Comparison of ENCODE assay signal across 1 cellular context in the genomic region with DNA sequence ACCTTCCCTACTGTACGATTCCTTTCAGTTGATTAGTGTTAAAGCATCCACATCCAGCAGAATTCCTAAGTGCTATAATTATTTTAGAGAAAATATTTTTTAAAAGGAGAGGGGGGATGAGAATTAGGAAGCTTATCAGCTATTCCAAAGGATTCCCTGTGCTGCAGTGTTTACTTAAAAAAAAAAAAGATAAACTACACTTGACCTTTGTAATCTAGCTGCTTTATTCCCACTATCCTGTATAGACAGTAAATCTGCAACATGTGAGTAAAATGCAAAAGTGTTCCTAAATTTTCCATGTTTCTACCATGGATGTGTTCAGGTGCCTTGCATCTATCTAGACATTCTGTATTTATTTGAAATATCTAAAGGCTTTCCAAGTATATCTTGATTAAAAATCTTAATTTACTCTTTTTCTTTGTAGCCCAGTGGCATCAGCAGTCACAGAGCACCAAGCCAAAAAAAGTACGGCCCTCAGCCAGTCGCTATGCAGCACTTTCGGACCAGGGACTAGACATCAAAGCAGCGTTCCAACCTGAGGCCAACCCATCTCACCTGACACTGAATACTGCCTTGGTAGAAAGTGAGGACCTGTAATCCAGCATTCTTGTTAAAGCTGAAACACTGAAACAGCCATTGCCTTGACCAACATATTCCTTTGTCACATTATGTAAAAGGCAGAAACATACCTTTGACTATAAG.
A peak's percentile ranks its signal among the peaks of the same experiment; 100 is the strongest.
TF ChIP-seq lines count a peak whose summit lies in the region.

No MANE protein-coding gene starts in this region.

TF ChIP-seq in HepG2, 621 proteins besides CTCF, POLR2A, EP300 and RAD21 (continued from another document):
- TF ChIP-seq ARID5B (CRISPR knock-in tag; IDR thresholded peaks at IDR 0.05): peak; percentile 40; the same call in 1 of the 2 replicates
- TF ChIP-seq NR2F1 (CRISPR knock-in tag; IDR thresholded peaks at IDR 0.05): no peak
- TF ChIP-seq CCAR2 (optimal IDR thresholded peaks at IDR 0.05; ENCODE audit: low read depth, low read length): no peak
- TF ChIP-seq KDM5B (CRISPR knock-in tag; IDR thresholded peaks at IDR 0.05; ENCODE audit: borderline replicate concordance): no peak
- TF ChIP-seq SP4 (CRISPR knock-in tag; IDR thresholded peaks at IDR 0.05): no peak
- TF ChIP-seq ZFP90 (CRISPR knock-in tag; IDR thresholded peaks at IDR 0.05; ENCODE audit: borderline replicate concordance): no peak
- TF ChIP-seq, protein P1, sequence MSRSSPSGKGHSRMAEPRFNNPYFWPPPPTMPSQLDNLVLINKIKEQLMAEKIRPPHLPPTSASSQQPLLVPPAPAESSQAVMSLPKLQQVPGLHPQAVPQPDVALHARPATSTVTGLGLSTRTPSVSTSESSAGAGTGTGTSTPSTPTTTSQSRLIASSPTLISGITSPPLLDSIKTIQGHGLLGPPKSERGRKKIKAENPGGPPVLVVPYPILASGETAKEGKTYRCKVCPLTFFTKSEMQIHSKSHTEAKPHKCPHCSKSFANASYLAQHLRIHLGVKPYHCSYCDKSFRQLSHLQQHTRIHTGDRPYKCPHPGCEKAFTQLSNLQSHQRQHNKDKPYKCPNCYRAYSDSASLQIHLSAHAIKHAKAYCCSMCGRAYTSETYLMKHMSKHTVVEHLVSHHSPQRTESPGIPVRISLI (CRISPR knock-in tag; IDR thresholded peaks at IDR 0.05; ENCODE audit: borderline replicate concordance): peak; percentile 67; the same call in 1 of the 2 replicates
- no peak for TF ChIP-seq FOXA1 (IDR thresholded peaks at IDR 0.05)
- TF ChIP-seq FOXA1 (CRISPR knock-in tag; IDR thresholded peaks at IDR 0.05): 0 out of 2 replicates have a peak, but pooled peaks have one; percentile 31
- no peak for TF ChIP-seq POLR2AphosphoS5 (IDR thresholded peaks at IDR 0.05; ENCODE audit: low read depth, low read length)
- TF ChIP-seq HOXA7 (CRISPR knock-in tag; IDR thresholded peaks at IDR 0.05): no peak
- no peak for TF ChIP-seq FUBP1 (CRISPR knock-in tag; IDR thresholded peaks at IDR 0.05; ENCODE audit: borderline replicate concordance)
- no peak for TF ChIP-seq ZBTB7A (CRISPR knock-in tag; IDR thresholded peaks at IDR 0.05)
TF ChIP-seq in HepG2: peak in this region for 7.
